In genomic region chr2:222915092-222915957, GRCh38 we compare ENCODE assay signal across 8 cellular contexts. TPM values are rescaled to one million over a fixed set of nuclear protein-coding genes. Genes with fewer than 3 reads are reported as not detected.
DNase-seq lines count a peak whose midpoint lies in the region; ATAC-seq and TF ChIP-seq lines count a peak whose summit lies in the region.

No MANE protein-coding gene starts in this region.

- ATAC-seq in HG03039 (IDR thresholded peaks at IDR 0.05; ENCODE audit: unreplicated experiment) (no peak), GM19035 (IDR thresholded peaks at IDR 0.05; ENCODE audit: unreplicated experiment) (no peak)

- DNase-seq in BE2C (no peak), KBM-7 (peak; percentile 18), astrocyte of the cerebellum (ENCODE audit: low read depth) (no peak), NCI-H1436 (lab: John Stamatoyannopoulos, UW) (no peak)
- no peak for DNase-seq in activated CD4-positive, CD25-positive, alpha-beta regulatory T cell treated with anti-CD3 and anti-CD28 coated beads, Interleukin-2, amount 50 U/mL, for 72 hours

- peak overlapping the region in 1 of 2 donors; percentile 50 for H3K27ac ChIP-seq in liver (ENCODE audit: low read depth in 1 of 2, low read length in 2 of 2)

- H3K9me3 ChIP-seq in BE2C = no peaks in the 10 kb centered on the region
- H3K9me3 ChIP-seq in liver (ENCODE audit: control insufficient read depth in 4 of 4, low read length in 3 of 4) = no peaks in the 10 kb centered on the region

- H3K36me3 ChIP-seq in BE2C (peaks cover 31% of the 10 kb centered on the region), liver (ENCODE audit: control insufficient read depth in 4 of 4, insufficient read depth in 3 of 4, low read depth in 1 of 4, low read length in 3 of 4) (peaks cover 3 to 22% (median 16%) of the 10 kb centered on the region in 4 donors)

- TF ChIP-seq CTCF in BE2C (IDR thresholded peaks at IDR 0.05; ENCODE audit: low read depth, low read length) (peak; percentile 55), astrocyte of the cerebellum (IDR thresholded peaks at IDR 0.05; ENCODE audit: low read depth, low read length, missing control alignments) (peak; percentile 36), liver (IDR thresholded peaks at IDR 0.05; ENCODE audit: low read depth, low read length, missing input control) (peak; percentile 48)

- TF ChIP-seq RAD21 in liver (IDR thresholded peaks at IDR 0.05) = peak; percentile 64 to 67

- WGBS in liver = 42% methylated on average over 7 of the region's 7 CpGs

- no peak overlapping the region for H3K4me3 ChIP-seq in BE2C (ENCODE audit: low read depth, low read length)
- no peak overlapping the region for H3K4me3 ChIP-seq in astrocyte of the cerebellum (ENCODE audit: low read depth, low read length)
- no peak overlapping the region for H3K4me3 ChIP-seq in liver (ENCODE audit: low read depth in 1 of 3, low read length in 3 of 3)

- peaks cover 6% of the 10 kb centered on the region; the same call in 1 of the 2 replicates for H3K4me1 ChIP-seq in BE2C
- peaks cover 0 to 8% (median 5%) of the 10 kb centered on the region in 4 donors for H3K4me1 ChIP-seq in liver (ENCODE audit: control insufficient read depth in 4 of 4, insufficient read depth in 4 of 4, low read length in 3 of 4)

- H3K9ac ChIP-seq in liver (ENCODE audit: low read depth in 1 of 2, low read length in 2 of 2) = no peak overlapping the region

- H3K27me3 ChIP-seq in BE2C (no peaks in the 10 kb centered on the region), liver (ENCODE audit: control insufficient read depth in 4 of 4, insufficient read depth in 4 of 4, low read length in 3 of 4) (no peaks in the 10 kb centered on the region)

- in situ Hi-C loops in KBM-7 (cut with MboI; ENCODE audit: low pct_unique_long_range_greater_than_20kb, low sequenced_read_pairs) (loop anchor here (25.0 kb wide), 1 partner anchor 228 kb away; no protein-coding TSS in a partner anchor), astrocyte of the cerebellum (cut with HindIII; ENCODE audit: low sequenced_read_pairs) (no loop called here)

TF ChIP-seq in liver, 16 proteins besides CTCF, POLR2A, EP300 and RAD21:
- peak; percentile 95 for TF ChIP-seq FOXA2 (IDR thresholded peaks at IDR 0.05)
- TF ChIP-seq YY1 (IDR thresholded peaks at IDR 0.05) = no peak
- TF ChIP-seq TAF1 (conservative IDR thresholded peaks at IDR 0.05) = no peak
- no peak for TF ChIP-seq ATF3 (IDR thresholded peaks at IDR 0.05)
- no peak for TF ChIP-seq GABPA (IDR thresholded peaks at IDR 0.05 in 1 of 2, conservative IDR thresholded peaks at IDR 0.05 in 1 of 2)
- TF ChIP-seq, protein P1, sequence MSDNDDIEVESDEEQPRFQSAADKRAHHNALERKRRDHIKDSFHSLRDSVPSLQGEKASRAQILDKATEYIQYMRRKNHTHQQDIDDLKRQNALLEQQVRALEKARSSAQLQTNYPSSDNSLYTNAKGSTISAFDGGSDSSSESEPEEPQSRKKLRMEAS (IDR thresholded peaks at IDR 0.05) = no peak
- TF ChIP-seq RXRA (IDR thresholded peaks at IDR 0.05) = no peak
- TF ChIP-seq SP1 (IDR thresholded peaks at IDR 0.05) = peak; percentile 8
- TF ChIP-seq NR2F2 (IDR thresholded peaks at IDR 0.05) = no peak
- peak; percentile 5 to 52 for TF ChIP-seq HNF4A (conservative IDR thresholded peaks at IDR 0.05)
- TF ChIP-seq EGR1 (IDR thresholded peaks at IDR 0.05; ENCODE audit: low read depth in 2 of 2) = no peak
- TF ChIP-seq, protein P2, sequence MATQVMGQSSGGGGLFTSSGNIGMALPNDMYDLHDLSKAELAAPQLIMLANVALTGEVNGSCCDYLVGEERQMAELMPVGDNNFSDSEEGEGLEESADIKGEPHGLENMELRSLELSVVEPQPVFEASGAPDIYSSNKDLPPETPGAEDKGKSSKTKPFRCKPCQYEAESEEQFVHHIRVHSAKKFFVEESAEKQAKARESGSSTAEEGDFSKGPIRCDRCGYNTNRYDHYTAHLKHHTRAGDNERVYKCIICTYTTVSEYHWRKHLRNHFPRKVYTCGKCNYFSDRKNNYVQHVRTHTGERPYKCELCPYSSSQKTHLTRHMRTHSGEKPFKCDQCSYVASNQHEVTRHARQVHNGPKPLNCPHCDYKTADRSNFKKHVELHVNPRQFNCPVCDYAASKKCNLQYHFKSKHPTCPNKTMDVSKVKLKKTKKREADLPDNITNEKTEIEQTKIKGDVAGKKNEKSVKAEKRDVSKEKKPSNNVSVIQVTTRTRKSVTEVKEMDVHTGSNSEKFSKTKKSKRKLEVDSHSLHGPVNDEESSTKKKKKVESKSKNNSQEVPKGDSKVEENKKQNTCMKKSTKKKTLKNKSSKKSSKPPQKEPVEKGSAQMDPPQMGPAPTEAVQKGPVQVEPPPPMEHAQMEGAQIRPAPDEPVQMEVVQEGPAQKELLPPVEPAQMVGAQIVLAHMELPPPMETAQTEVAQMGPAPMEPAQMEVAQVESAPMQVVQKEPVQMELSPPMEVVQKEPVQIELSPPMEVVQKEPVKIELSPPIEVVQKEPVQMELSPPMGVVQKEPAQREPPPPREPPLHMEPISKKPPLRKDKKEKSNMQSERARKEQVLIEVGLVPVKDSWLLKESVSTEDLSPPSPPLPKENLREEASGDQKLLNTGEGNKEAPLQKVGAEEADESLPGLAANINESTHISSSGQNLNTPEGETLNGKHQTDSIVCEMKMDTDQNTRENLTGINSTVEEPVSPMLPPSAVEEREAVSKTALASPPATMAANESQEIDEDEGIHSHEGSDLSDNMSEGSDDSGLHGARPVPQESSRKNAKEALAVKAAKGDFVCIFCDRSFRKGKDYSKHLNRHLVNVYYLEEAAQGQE (IDR thresholded peaks at IDR 0.05) = no peak
- TF ChIP-seq, protein P3, sequence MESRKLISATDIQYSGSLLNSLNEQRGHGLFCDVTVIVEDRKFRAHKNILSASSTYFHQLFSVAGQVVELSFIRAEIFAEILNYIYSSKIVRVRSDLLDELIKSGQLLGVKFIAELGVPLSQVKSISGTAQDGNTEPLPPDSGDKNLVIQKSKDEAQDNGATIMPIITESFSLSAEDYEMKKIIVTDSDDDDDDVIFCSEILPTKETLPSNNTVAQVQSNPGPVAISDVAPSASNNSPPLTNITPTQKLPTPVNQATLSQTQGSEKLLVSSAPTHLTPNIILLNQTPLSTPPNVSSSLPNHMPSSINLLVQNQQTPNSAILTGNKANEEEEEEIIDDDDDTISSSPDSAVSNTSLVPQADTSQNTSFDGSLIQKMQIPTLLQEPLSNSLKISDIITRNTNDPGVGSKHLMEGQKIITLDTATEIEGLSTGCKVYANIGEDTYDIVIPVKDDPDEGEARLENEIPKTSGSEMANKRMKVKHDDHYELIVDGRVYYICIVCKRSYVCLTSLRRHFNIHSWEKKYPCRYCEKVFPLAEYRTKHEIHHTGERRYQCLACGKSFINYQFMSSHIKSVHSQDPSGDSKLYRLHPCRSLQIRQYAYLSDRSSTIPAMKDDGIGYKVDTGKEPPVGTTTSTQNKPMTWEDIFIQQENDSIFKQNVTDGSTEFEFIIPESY (IDR thresholded peaks at IDR 0.05) = no peak
- TF ChIP-seq JUND (IDR thresholded peaks at IDR 0.05) = no peak
- peak; percentile 91 for TF ChIP-seq FOXA1 (IDR thresholded peaks at IDR 0.05)
- TF ChIP-seq HNF4G (IDR thresholded peaks at IDR 0.05) = no peak

RNA-seq across cellular contexts. Expression of gene ACSL3, which starts 54.5 kb away (rescaled TPM):
- polyA plus RNA-seq in BE2C (2012; ENCODE audit: insufficient read depth, insufficient read length, low read depth) = 49.1 TPM
- 10 to 100 TPM; 61.1 to 66.6 TPM for total RNA-seq in liver
- polyA plus RNA-seq in liver = 10 to 100 TPM; 22.2 to 25.5 TPM
